Comparison of ENCODE assay signal across 30 cellular contexts in genomic region chr18:10049721-10050120, GRCh38.
DNase-seq lines count a peak whose midpoint lies in the region; ATAC-seq and TF ChIP-seq lines count a peak whose summit lies in the region.
"Had no signal": no experiment of that assay in that cellular context is flagged by ENCODE, and none has a peak within 500 bp of the region (broad histone marks: within the 10 kb centered on the region; RNA-seq: fewer than 3 reads in every experiment).

No MANE protein-coding gene starts in this region.

- H3K36me3 ChIP-seq in Peyer's patch (no peaks in the 10 kb centered on the region), stomach (no peaks in the 10 kb centered on the region)
- H3K36me3 ChIP-seq: BE2C, left lung, neutrophil had no signal

- peak; percentile 58 for DNase-seq in AG10803 (ENCODE audit: low read depth)
- DNase-seq in Peyer's patch, result peak in 1 of 3 donors; percentile 59
- DNase-seq in fibroblast of villous mesenchyme (ENCODE audit: low read depth), result peak; percentile 77
- no peak for DNase-seq in stomach
- DNase-seq in 8988T, result no peak
- no peak for DNase-seq in GM19240 (ENCODE audit: insufficient read length, low spot score)
- DNase-seq in GM13977 (ENCODE audit: low spot score), result no peak
- DNase-seq: activated CD4-positive, alpha-beta T cell treated with anti-CD3 and anti-CD28 coated beads, Interleukin-2, amount 50 U/mL, for 4 hours; activated naive CD4-positive, alpha-beta T cell; activated T-cell treated with anti-CD3 and anti-CD28 coated beads, Interleukin-2, amount 50 U/mL, for 72 hours; BE2C; CD8-positive, alpha-beta memory T cell; central memory CD4-positive, alpha-beta T cell; Karpas-422; left lung; naive B cell; NCI-H1436; NCI-H2081; NCI-H774; psoas muscle; SHP77; stimulated activated CD4-positive, alpha-beta T cell treated with anti-CD3 and anti-CD28 coated beads, Interleukin-4, amount 100 ng/mL, for 24 hours; T-helper 17 cell had no signal

- H3K4me3 ChIP-seq in AG10803 (ENCODE audit: low read length) (no peak overlapping the region), Peyer's patch (no peak overlapping the region), fibroblast of villous mesenchyme (ENCODE audit: low read depth, low read length) (no peak overlapping the region), stomach (no peak overlapping the region)
- H3K4me3 ChIP-seq: left lung, psoas muscle had no signal

- TF ChIP-seq CTCF in AG10803 (conservative IDR thresholded peaks at IDR 0.05; ENCODE audit: low read length) (no peak), Peyer's patch (IDR thresholded peaks at IDR 0.05) (no peak), fibroblast of villous mesenchyme (IDR thresholded peaks at IDR 0.05; ENCODE audit: insufficient read depth, low read depth, low read length) (no peak), stomach (IDR thresholded peaks at IDR 0.05) (no peak), GM13977 (IDR thresholded peaks at IDR 0.05; ENCODE audit: extremely low read depth, insufficient read depth, missing control alignments) (no peak)

- WGBS in stomach, 5 donors, result 60 to 67% (median 65%) methylated on average over 3 to 4 of the region's 4 CpGs

- no peak for TF ChIP-seq POLR2A in Peyer's patch (IDR thresholded peaks at IDR 0.05)
- TF ChIP-seq POLR2A in stomach (IDR thresholded peaks at IDR 0.05), result no peak

- H3K27ac ChIP-seq in Peyer's patch (peak overlapping the region; percentile 11 to 81 (median 40)), stomach (peak overlapping the region; percentile 60 to 87 (median 75))
- H3K27ac ChIP-seq: left lung, neutrophil, psoas muscle had no signal

- in situ Hi-C loops in GM13977 (cut with MboI; ENCODE audit: low pct_unique_long_range_greater_than_20kb, low sequenced_read_pairs, unreplicated experiment), result no loop called here

- intact Hi-C loops in stomach (cut with DNase I; ENCODE audit: low total_unique reads), result no loop called here

- H3K9me3 ChIP-seq in Peyer's patch (no peaks in the 10 kb centered on the region), stomach (no peaks in the 10 kb centered on the region)
- H3K9me3 ChIP-seq: BE2C, left lung, neutrophil, psoas muscle had no signal

- TF ChIP-seq EP300 in stomach (IDR thresholded peaks at IDR 0.05), result no peak

- ATAC-seq in GM21526 (IDR thresholded peaks at IDR 0.05; ENCODE audit: low FRiP score, unreplicated experiment), result no peak
- ATAC-seq: activated T-cell treated with anti-CD3 and anti-CD28 coated beads, Interleukin-2, amount 50 U/mL, for 72 hours; esophagus mucosa; HCT116; HepG2; left lung; Panc1; psoas muscle; sciatic nerve; T-helper 17 cell had no signal

- H3K4me1 ChIP-seq in Peyer's patch (no peaks in the 10 kb centered on the region), stomach (peaks cover 0 to 47% (median 15%) of the 10 kb centered on the region in 4 donors)
- H3K4me1 ChIP-seq: BE2C, psoas muscle had no signal

- H3K27me3 ChIP-seq in Peyer's patch (no peaks in the 10 kb centered on the region), stomach (no peaks in the 10 kb centered on the region)
- H3K27me3 ChIP-seq: BE2C, left lung, neutrophil had no signal

Comparison
In these comparisons a context has a peak if more than half of its experiments do, and no peak if none do; other contexts are left out.
1. DNase-seq: peak in AG10803 (single experiment) and fibroblast of villous mesenchyme (single experiment); none in stomach (single experiment), 8988T (single experiment), GM19240 (single experiment) and GM13977 (single experiment).